In genomic region chr21:44960141-44961092, GRCh38 we compare ENCODE assay signal across 1 cellular context.
TF ChIP-seq lines count a peak whose summit lies in the region.

No MANE protein-coding gene starts in this region.

TF ChIP-seq in endothelial cell of umbilical vein, 7 proteins besides CTCF, POLR2A, EP300 and RAD21:
- no peak for TF ChIP-seq JUN (IDR thresholded peaks at IDR 0.05; ENCODE audit: borderline replicate concordance, insufficient read depth, insufficient read length, low read depth)
- TF ChIP-seq MAX (IDR thresholded peaks at IDR 0.05; ENCODE audit: insufficient read depth, insufficient read length), result no peak
- no peak for TF ChIP-seq GATA2 (IDR thresholded peaks at IDR 0.05; ENCODE audit: insufficient read depth, insufficient read length, low read depth, low read length)
- TF ChIP-seq POLR2AphosphoS5 (IDR thresholded peaks at IDR 0.05; ENCODE audit: insufficient read depth, low read depth, low read length), result no peak
- TF ChIP-seq FOS (IDR thresholded peaks at IDR 0.05; ENCODE audit: borderline replicate concordance, insufficient read depth, low read length), result no peak
- TF ChIP-seq EZH2 (IDR thresholded peaks at IDR 0.05; ENCODE audit: borderline replicate concordance, low read depth, low read length, severe bottlenecking), result no peak
- TF ChIP-seq MYC (IDR thresholded peaks at IDR 0.05; ENCODE audit: low read depth, low read length), result no peak
TF ChIP-seq in endothelial cell of umbilical vein: peak in this region for 0.
